ENCODE assay signal across 18 cellular contexts in genomic region chr17:28758411-28759121, GRCh38. TPM values are rescaled to one million over a fixed set of nuclear protein-coding genes. Genes with fewer than 3 reads are reported as not detected.
DNase-seq lines count a peak whose midpoint lies in the region; ATAC-seq, FAIRE-seq and TF ChIP-seq lines count a peak whose summit lies in the region.
"Had no signal": no experiment of that assay in that cellular context is flagged by ENCODE, and none has a peak within 500 bp of the region (broad histone marks: within the 10 kb centered on the region; RNA-seq: fewer than 3 reads in every experiment).

No MANE protein-coding gene starts in this region.

- ATAC-seq in activated naive CD4-positive, alpha-beta T cell treated with anti-CD3 and anti-CD28 coated beads, Interleukin-2, amount 50 U/mL, for 72 hours = no peak
- ATAC-seq in K562 = no peak
- peak; percentile 35 for ATAC-seq in omental fat pad (ENCODE audit: low FRiP score)
- ATAC-seq in GM19328 (IDR thresholded peaks at IDR 0.05; ENCODE audit: unreplicated experiment) = no peak

- intact Hi-C loops in K562 (cut with micrococcal nuclease) (no loop called here), Calu3 (cut with micrococcal nuclease; ENCODE audit: unreplicated experiment) (no loop called here)

- CTCF ChIA-PET in K562 (lab: Yijun Ruan, JAX; ENCODE audit: low intra/inter-chr PET ratio) = no interaction called here
- CTCF ChIA-PET in Calu3 (lab: Charles Lee) = no interaction called here

- peaks cover 5% of the 10 kb centered on the region for H3K9me1 ChIP-seq in K562 (ENCODE audit: control insufficient read depth, insufficient read depth, low read length)

- no peaks in the 10 kb centered on the region for H3K36me3 Mint-ChIP-seq in activated naive CD4-positive, alpha-beta T cell treated with anti-CD3 and anti-CD28 coated beads, Interleukin-2, amount 50 U/mL, for 72 hours
- H3K36me3 Mint-ChIP-seq in type B pancreatic cell (peaks cover 6% of the 10 kb centered on the region), Calu3 (ENCODE audit: insufficient read depth, unreplicated experiment) (peaks cover 83% of the 10 kb centered on the region)

- TF ChIP-seq EP300 in K562 (IDR thresholded peaks at IDR 0.05; ENCODE audit: low read length) = no peak

- POLR2A ChIA-PET in K562 (lab: Yijun Ruan, JAX) = interaction anchor here (1.0 to 1.2 kb wide), 2 partner anchors 9 to 48 kb away, joined by 3 read pairs; no protein-coding TSS in a partner anchor

- no peak for TF ChIP-seq POLR2A in K562 (conservative IDR thresholded peaks at IDR 0.05)

- no peak for FAIRE-seq in K562 (lab: Jason Lieb, UNC)

- BruUV-seq in K562 (replicated peaks; lab: Mats Ljungman, UMichigan) (no TSS peak), Calu3 (replicated peaks; lab: Mats Ljungman, UMichigan) (no TSS peak)

- peak overlapping the region; percentile 69 to 77 for H3K27ac Mint-ChIP-seq in activated naive CD4-positive, alpha-beta T cell treated with anti-CD3 and anti-CD28 coated beads, Interleukin-2, amount 50 U/mL, for 72 hours
- H3K27ac Mint-ChIP-seq in type B pancreatic cell = peak overlapping the region; percentile 61
- H3K27ac Mint-ChIP-seq in Calu3 (ENCODE audit: unreplicated experiment) = no peak overlapping the region

- H3K79me2 ChIP-seq in K562 (ENCODE audit: control insufficient read depth, insufficient read depth, low read length) = peaks cover 9% of the 10 kb centered on the region

- H3K4me1 ChIP-seq in K562 (replicated peaks in 1 of 2; ENCODE audit: control insufficient read depth in 2 of 2, insufficient read depth in 2 of 2, low read length in 2 of 2) = peaks cover 2 to 10% of the 10 kb centered on the region in 2 experiments; a peak in 2 of 5 replicates
- H3K4me1 ChIP-seq: BE2C had no signal

- H3K9ac ChIP-seq in K562 (ENCODE audit: insufficient read depth in 1 of 2, low read depth in 2 of 2, low read length in 2 of 2) = peak overlapping the region in 1 of 2 experiments; percentile 56; a peak in 1 of 4 replicates

- no peak for TF ChIP-seq RAD21 in K562 (CRISPR knock-in tag; conservative IDR thresholded peaks at IDR 0.05 in 1 of 2, IDR thresholded peaks at IDR 0.05 in 1 of 2)

- no peak overlapping the region for H3K4me2 ChIP-seq in K562 (ENCODE audit: insufficient read depth, low read length)

- TF ChIP-seq CTCF in K562 (IDR thresholded peaks at IDR 0.05 in 2 of 3, conservative IDR thresholded peaks at IDR 0.05 in 1 of 3; ENCODE audit: insufficient read depth in 2 of 3, low read depth in 1 of 3, low read length in 3 of 3) (no peak), omental fat pad (IDR thresholded peaks at IDR 0.05) (no peak), type B pancreatic cell (conservative IDR thresholded peaks at IDR 0.05) (no peak), Calu3 (IDR thresholded peaks at IDR 0.05; ENCODE audit: unreplicated experiment) (no peak)

- H3K4me1 Mint-ChIP-seq in type B pancreatic cell (ENCODE audit: unreplicated experiment) (peaks cover 9% of the 10 kb centered on the region), Calu3 (ENCODE audit: low read depth, unreplicated experiment) (peaks cover 22% of the 10 kb centered on the region)

- H3K4me3 Mint-ChIP-seq in type B pancreatic cell (no peak overlapping the region), Calu3 (ENCODE audit: low read depth, unreplicated experiment) (no peak overlapping the region)
- H3K4me3 Mint-ChIP-seq: CD4-positive, alpha-beta memory T cell had no signal

- no peak for DNase-seq in activated naive CD4-positive, alpha-beta T cell treated with anti-CD3 and anti-CD28 coated beads, Interleukin-2, amount 50 U/mL, for 72 hours (ENCODE audit: low spot score in 2 of 2)
- DNase-seq in activated naive CD4-positive, alpha-beta T cell treated with Interleukin-2 at 50 U/mL for 16 hours = no peak
- no peak for DNase-seq in K562 (ENCODE audit: extremely low read depth in 1 of 4, low spot score in 3 of 4)
- DNase-seq in omental fat pad (ENCODE audit: low spot score) = no peak
- DNase-seq in type B pancreatic cell (ENCODE audit: extremely low spot score, unreplicated experiment) = no peak
- no peak for DNase-seq in Calu3
- DNase-seq in NCI-H446 treated with DMSO at 0.1 percent for 48 hours (lab: John Stamatoyannopoulos, UW) = no peak
- DNase-seq: BE2C; CD4-positive, alpha-beta memory T cell; GF-D8; H9; MG63; NCI-H1105; NCI-H187; NCI-H446; NCI-H748 treated with DMSO at 0.1 percent for 48 hours; Right ventricle myocardium superior had no signal

- H3K27me3 ChIP-seq in K562 (ENCODE audit: control insufficient read depth in 2 of 2, insufficient read depth in 2 of 2, low read length in 2 of 2) = no peaks in the 10 kb centered on the region
- H3K27me3 ChIP-seq: BE2C, MG63 had no signal

- H3K27ac ChIP-seq in K562 (ENCODE audit: extremely low read depth, low read depth, low read length) = no peak overlapping the region

- H3K9me3 ChIP-seq in K562 (replicated peaks; ENCODE audit: control insufficient read depth, insufficient read depth, low read depth, low read length) = no peaks in the 10 kb centered on the region
- H3K9me3 ChIP-seq: BE2C, MG63 had no signal

- peaks cover 64% of the 10 kb centered on the region for H3K36me3 ChIP-seq in K562 (ENCODE audit: control insufficient read depth, insufficient read depth, low read length)

- H3K27me3 Mint-ChIP-seq in type B pancreatic cell = no peaks in the 10 kb centered on the region
- no peaks in the 10 kb centered on the region for H3K27me3 Mint-ChIP-seq in Calu3 (ENCODE audit: unreplicated experiment)
- H3K27me3 Mint-ChIP-seq: CD4-positive, alpha-beta memory T cell had no signal

- in situ Hi-C loops in K562 (cut with MboI) = no loop called here

- H2AFZ ChIP-seq in K562 (ENCODE audit: low read depth, low read length) = no peak overlapping the region

- H3K4me3 ChIP-seq in K562 = no peak overlapping the region
- H3K4me3 ChIP-seq: MG63 had no signal

- no peaks in the 10 kb centered on the region for H4K20me1 ChIP-seq in K562 (replicated peaks; ENCODE audit: control insufficient read depth, insufficient read depth, low read length)

- 95% methylated on average over 31 of the region's 32 CpGs for WGBS in K562 (ENCODE audit: insufficient coverage, low coverage, missing lambda C conversion rate)

- H3K9me3 Mint-ChIP-seq in activated naive CD4-positive, alpha-beta T cell treated with anti-CD3 and anti-CD28 coated beads, Interleukin-2, amount 50 U/mL, for 72 hours = no peaks in the 10 kb centered on the region
- H3K9me3 Mint-ChIP-seq in type B pancreatic cell (no peaks in the 10 kb centered on the region), Calu3 (ENCODE audit: low read depth, unreplicated experiment) (no peaks in the 10 kb centered on the region)
- H3K9me3 Mint-ChIP-seq: CD4-positive, alpha-beta memory T cell; H9 had no signal

RNA-seq across cellular contexts. Expression of gene TRAF4, which starts 14.8 kb away (rescaled TPM):
- 100 to 1,000 TPM in 1 of 2 donors, 10 to 100 TPM in 1; 88.3 to 168 TPM for total RNA-seq in activated naive CD4-positive, alpha-beta T cell treated with anti-CD3 and anti-CD28 coated beads, Interleukin-2, amount 50 U/mL, for 72 hours
- total RNA-seq in K562 (2011; cell fraction: chromatin; rRNA removed; ENCODE audit: low replicate concordance) = 164 and 626 TPM in 2 replicates
- 558 and 573 TPM in 2 replicates for total RNA-seq in K562 (2011; cell fraction: nucleolus; rRNA removed)
- 242 and 260 TPM in 2 replicates for total RNA-seq in K562 (2011; cell fraction: nucleoplasm; rRNA removed)
- total RNA-seq in K562 (2014; rRNA removed) (75.4 and 112 TPM in 2 replicates), K562 (2014; rRNA removed; fragmentation: Illumina TruSeq; extraction: Trizol) (23.6 and 32.0 TPM in 2 replicates), K562 (2015; rRNA removed; fragmentation: Illumina TruSeq; extraction: Trizol) (45.6 and 52.6 TPM in 2 replicates), K562 (2021) (147 and 156 TPM in 2 replicates), omental fat pad (10 to 100 TPM in 2 of 4 donors, 1 to 10 TPM in 2; 8.4 to 66.7 (median 30.7) TPM), type B pancreatic cell (ENCODE audit: low replicate concordance) (219 and 327 TPM in 2 replicates), Calu3 (2022) (201 and 202 TPM in 2 replicates)
- polyA plus RNA-seq in K562 (2011; rRNA removed) (72.4 and 96.6 TPM in 2 replicates), K562 (2014; fragmentation: Illumina TruSeq; extraction: Trizol) (85.4 and 87.7 TPM in 2 replicates), K562 (2014; fragmentation: Nextera tagmentation; extraction: Ambion mirVana) (1 to 10 TPM; 2.4 to 5.0 TPM), K562 (2014; rRNA removed) (108 and 121 TPM in 2 replicates)
- 87.1 and 180 TPM in 2 replicates for polyA plus RNA-seq in K562 (2011; cell fraction: cytosol; rRNA removed)
- polyA plus RNA-seq in K562 (2011; cell fraction: nucleus; rRNA removed) = 335 and 714 TPM in 2 replicates
- polyA plus RNA-seq in K562 (2012) = 70.3 and 95.8 TPM in 2 replicates
- 26.9 and 43.6 TPM in 2 replicates for polyA minus RNA-seq in K562 (2011; rRNA and poly(A)+ RNA removed)
- polyA minus RNA-seq in K562 (2011; cell fraction: cytosol; rRNA and poly(A)+ RNA removed) = 67.1 and 85.3 TPM in 2 replicates
- 145 and 253 TPM in 2 replicates for polyA minus RNA-seq in K562 (2011; cell fraction: nucleus; rRNA and poly(A)+ RNA removed)

RNA-seq across cellular contexts. Expression of gene NEK8, which starts 30.0 kb away (rescaled TPM):
- total RNA-seq in activated naive CD4-positive, alpha-beta T cell treated with anti-CD3 and anti-CD28 coated beads, Interleukin-2, amount 50 U/mL, for 72 hours = 1 to 10 TPM; 5.3 to 6.4 TPM
- 53.1 and 144 TPM in 2 replicates for total RNA-seq in K562 (2011; cell fraction: chromatin; rRNA removed; ENCODE audit: low replicate concordance)
- total RNA-seq in K562 (2011; cell fraction: nucleolus; rRNA removed) = 60.9 and 78.0 TPM in 2 replicates
- total RNA-seq in K562 (2011; cell fraction: nucleoplasm; rRNA removed) = 42.5 and 50.3 TPM in 2 replicates
- total RNA-seq in K562 (2014; rRNA removed) (4.6 and 5.8 TPM in 2 replicates), K562 (2014; rRNA removed; fragmentation: Illumina TruSeq; extraction: Trizol) (3.9 TPM in 2 replicates), K562 (2015; rRNA removed; fragmentation: Illumina TruSeq; extraction: Trizol) (3.6 and 4.5 TPM in 2 replicates), K562 (2021) (6.4 and 7.8 TPM in 2 replicates), omental fat pad (1 to 10 TPM; 1.9 to 3.4 (median 2.5) TPM), type B pancreatic cell (ENCODE audit: low replicate concordance) (8.7 and 9.5 TPM in 2 replicates), Calu3 (2022) (10.8 and 11.4 TPM in 2 replicates)
- polyA plus RNA-seq in K562 (2011; rRNA removed) (16.6 and 17.7 TPM in 2 replicates), K562 (2014; fragmentation: Illumina TruSeq; extraction: Trizol) (5.7 and 8.2 TPM in 2 replicates), K562 (2014; fragmentation: Nextera tagmentation; extraction: Ambion mirVana) (1 to 10 TPM in 1 of 2 experiments, under 1 TPM in 1; 0.98 to 1.6 TPM), K562 (2014; rRNA removed) (7.6 and 10.3 TPM in 2 replicates)
- 11.0 and 15.6 TPM in 2 replicates for polyA plus RNA-seq in K562 (2011; cell fraction: cytosol; rRNA removed)
- 27.1 and 34.4 TPM in 2 replicates for polyA plus RNA-seq in K562 (2011; cell fraction: nucleus; rRNA removed)
- 5.1 and 5.5 TPM in 2 replicates for polyA plus RNA-seq in K562 (2012)
- polyA minus RNA-seq in K562 (2011; rRNA and poly(A)+ RNA removed) = 23.5 and 32.9 TPM in 2 replicates
- polyA minus RNA-seq in K562 (2011; cell fraction: cytosol; rRNA and poly(A)+ RNA removed) = 9.6 and 10.3 TPM in 2 replicates
- polyA minus RNA-seq in K562 (2011; cell fraction: nucleus; rRNA and poly(A)+ RNA removed) = 18.8 and 23.9 TPM in 2 replicates

RNA-seq across cellular contexts. Expression of gene TLCD1, which starts 32.5 kb away (rescaled TPM):
- total RNA-seq in activated naive CD4-positive, alpha-beta T cell treated with anti-CD3 and anti-CD28 coated beads, Interleukin-2, amount 50 U/mL, for 72 hours = 10 to 100 TPM in 1 of 2 donors, 1 to 10 TPM in 1; 4.4 to 10.2 TPM
- total RNA-seq in K562 (2011; cell fraction: chromatin; rRNA removed; ENCODE audit: low replicate concordance) = 34.1 and 67.7 TPM in 2 replicates
- 59.7 and 73.9 TPM in 2 replicates for total RNA-seq in K562 (2011; cell fraction: nucleolus; rRNA removed)
- 47.7 and 50.0 TPM in 2 replicates for total RNA-seq in K562 (2011; cell fraction: nucleoplasm; rRNA removed)
- 15.8 and 26.0 TPM in 2 replicates for total RNA-seq in K562 (2014; rRNA removed)
- total RNA-seq in K562 (2014; rRNA removed; fragmentation: Illumina TruSeq; extraction: Trizol) = 19.7 and 21.7 TPM in 2 replicates
- total RNA-seq in K562 (2015; rRNA removed; fragmentation: Illumina TruSeq; extraction: Trizol) = 15.7 and 18.1 TPM in 2 replicates
- 27.1 and 29.5 TPM in 2 replicates for total RNA-seq in K562 (2021)
- 17.2 and 33.2 TPM in 2 replicates for polyA plus RNA-seq in K562 (2011; rRNA removed)
- polyA plus RNA-seq in K562 (2011; cell fraction: cytosol; rRNA removed) = 28.5 and 69.2 TPM in 2 replicates
- polyA plus RNA-seq in K562 (2011; cell fraction: nucleus; rRNA removed) = 25.3 and 42.9 TPM in 2 replicates
- 14.3 and 27.8 TPM in 2 replicates for polyA plus RNA-seq in K562 (2012)
- polyA plus RNA-seq in K562 (2014; fragmentation: Illumina TruSeq; extraction: Trizol) = 34.2 and 37.7 TPM in 2 replicates
- 10 to 100 TPM in 1 of 2 experiments, 1 to 10 TPM in 1; 6.8 to 10.2 TPM for polyA plus RNA-seq in K562 (2014; fragmentation: Nextera tagmentation; extraction: Ambion mirVana)
- polyA plus RNA-seq in K562 (2014; rRNA removed) = 25.0 and 34.7 TPM in 2 replicates
- 15.8 and 41.3 TPM in 2 replicates for polyA minus RNA-seq in K562 (2011; rRNA and poly(A)+ RNA removed)
- 7.2 and 13.1 TPM in 2 replicates for polyA minus RNA-seq in K562 (2011; cell fraction: cytosol; rRNA and poly(A)+ RNA removed)
- polyA minus RNA-seq in K562 (2011; cell fraction: nucleus; rRNA and poly(A)+ RNA removed) = 32.4 and 42.9 TPM in 2 replicates
- total RNA-seq in omental fat pad = 1 to 10 TPM in 3 of 4 donors, not detected in 1; 2.1 to 5.2 (median 3.6) TPM
- total RNA-seq in type B pancreatic cell (ENCODE audit: low replicate concordance) = 18.6 and 40.2 TPM in 2 replicates
- total RNA-seq in Calu3 (2022) = 44.9 and 49.3 TPM in 2 replicates

RNA-seq across cellular contexts. Expression of gene RPL23A, which starts 38.8 kb away (rescaled TPM):
- 1,000 to 10,000 TPM; 2,221 to 2,736 TPM for total RNA-seq in activated naive CD4-positive, alpha-beta T cell treated with anti-CD3 and anti-CD28 coated beads, Interleukin-2, amount 50 U/mL, for 72 hours
- 434 and 501 TPM in 2 replicates for total RNA-seq in K562 (2011; cell fraction: chromatin; rRNA removed; ENCODE audit: low replicate concordance)
- total RNA-seq in K562 (2011; cell fraction: nucleolus; rRNA removed) = 468 and 553 TPM in 2 replicates
- total RNA-seq in K562 (2011; cell fraction: nucleoplasm; rRNA removed) = 654 and 1,193 TPM in 2 replicates
- total RNA-seq in K562 (2014; rRNA removed) = 1,152 and 1,205 TPM in 2 replicates
- 2,395 and 2,469 TPM in 2 replicates for total RNA-seq in K562 (2014; rRNA removed; fragmentation: Illumina TruSeq; extraction: Trizol)
- 1,764 and 1,818 TPM in 2 replicates for total RNA-seq in K562 (2015; rRNA removed; fragmentation: Illumina TruSeq; extraction: Trizol)
- 2,532 and 2,839 TPM in 2 replicates for total RNA-seq in K562 (2021)
- polyA plus RNA-seq in K562 (2011; rRNA removed) = 2,188 and 2,272 TPM in 2 replicates
- polyA plus RNA-seq in K562 (2011; cell fraction: cytosol; rRNA removed) = 483 and 1,010 TPM in 2 replicates
- polyA plus RNA-seq in K562 (2011; cell fraction: nucleus; rRNA removed) = 376 and 671 TPM in 2 replicates
- 2,873 and 3,044 TPM in 2 replicates for polyA plus RNA-seq in K562 (2012)
- polyA plus RNA-seq in K562 (2014; fragmentation: Illumina TruSeq; extraction: Trizol) = 1,539 and 1,550 TPM in 2 replicates
- 1,000 to 10,000 TPM; 6,705 to 7,115 TPM for polyA plus RNA-seq in K562 (2014; fragmentation: Nextera tagmentation; extraction: Ambion mirVana)
- 1,016 and 1,176 TPM in 2 replicates for polyA plus RNA-seq in K562 (2014; rRNA removed)
- polyA minus RNA-seq in K562 (2011; rRNA and poly(A)+ RNA removed) = 3,418 and 5,037 TPM in 2 replicates
- polyA minus RNA-seq in K562 (2011; cell fraction: cytosol; rRNA and poly(A)+ RNA removed) = 735 and 1,003 TPM in 2 replicates
- 214 and 406 TPM in 2 replicates for polyA minus RNA-seq in K562 (2011; cell fraction: nucleus; rRNA and poly(A)+ RNA removed)
- 100 to 1,000 TPM; 568 to 719 (median 636) TPM for total RNA-seq in omental fat pad
- total RNA-seq in type B pancreatic cell (ENCODE audit: low replicate concordance) = 1,717 and 1,950 TPM in 2 replicates
- 1,148 and 1,217 TPM in 2 replicates for total RNA-seq in Calu3 (2022)

RNA-seq across cellular contexts. Expression of gene RAB34, which starts 40.9 kb away (rescaled TPM):
- total RNA-seq in activated naive CD4-positive, alpha-beta T cell treated with anti-CD3 and anti-CD28 coated beads, Interleukin-2, amount 50 U/mL, for 72 hours = 10 to 100 TPM; 20.5 to 46.4 TPM
- total RNA-seq in K562 (2011; cell fraction: chromatin; rRNA removed; ENCODE audit: low replicate concordance) = 3.0 and 5.4 TPM in 2 replicates
- total RNA-seq in K562 (2011; cell fraction: nucleolus; rRNA removed) = 1.2 and 2.6 TPM in 2 replicates
- total RNA-seq in K562 (2011; cell fraction: nucleoplasm; rRNA removed) = 2.2 and 3.7 TPM in 2 replicates
- total RNA-seq in K562 (2014; rRNA removed) (0.37 and 3.8 TPM in 2 replicates), K562 (2014; rRNA removed; fragmentation: Illumina TruSeq; extraction: Trizol) (0.29 and 0.47 TPM in 2 replicates), K562 (2015; rRNA removed; fragmentation: Illumina TruSeq; extraction: Trizol) (0.18 and 0.26 TPM in 2 replicates), K562 (2021) (0.92 and 2.1 TPM in 2 replicates), omental fat pad (100 to 1,000 TPM in 2 of 4 donors, 10 to 100 TPM in 2; 90.4 to 112 (median 101) TPM), type B pancreatic cell (ENCODE audit: low replicate concordance) (54.2 and 133 TPM in 2 replicates), Calu3 (2022) (34.5 and 35.3 TPM in 2 replicates)
- polyA plus RNA-seq in K562 (2011; rRNA removed) (0.60 and 0.81 TPM in 2 replicates), K562 (2014; fragmentation: Illumina TruSeq; extraction: Trizol) (0.19 TPM in 1 of 2 replicates, not detected in the other), K562 (2014; fragmentation: Nextera tagmentation; extraction: Ambion mirVana) (under 1 TPM in 1 of 2 experiments, not detected in 1; 0.07 TPM), K562 (2014; rRNA removed) (0.44 and 1.0 TPM in 2 replicates)
- 0.45 and 0.53 TPM in 2 replicates for polyA plus RNA-seq in K562 (2011; cell fraction: cytosol; rRNA removed)
- 1.3 and 3.1 TPM in 2 replicates for polyA plus RNA-seq in K562 (2011; cell fraction: nucleus; rRNA removed)
- 0.10 and 0.36 TPM in 2 replicates for polyA plus RNA-seq in K562 (2012)
- polyA minus RNA-seq in K562 (2011; rRNA and poly(A)+ RNA removed) = not detected in 2 replicates
- 3.1 TPM in 1 of 2 replicates, not detected in the other for polyA minus RNA-seq in K562 (2011; cell fraction: cytosol; rRNA and poly(A)+ RNA removed)
- polyA minus RNA-seq in K562 (2011; cell fraction: nucleus; rRNA and poly(A)+ RNA removed) = 0.81 and 1.3 TPM in 2 replicates
